ENCODE assay signal across 22 cellular contexts in genomic region chr4:181960384-181960783, GRCh38.
A peak's percentile ranks its signal among the peaks of the same experiment; 100 is the strongest.
DNase-seq lines count a peak whose midpoint lies in the region; ATAC-seq, FAIRE-seq and TF ChIP-seq lines count a peak whose summit lies in the region.
"Had no signal": no experiment of that assay in that cellular context is flagged by ENCODE, and none has a peak within 500 bp of the region (broad histone marks: within the 10 kb centered on the region; RNA-seq: fewer than 3 reads in every experiment).

No MANE protein-coding gene starts in this region.

- H3K4me3 Mint-ChIP-seq in HFFc6 (no peak overlapping the region), nephron (no peak overlapping the region)
- H3K4me3 Mint-ChIP-seq in activated naive CD4-positive, alpha-beta T cell treated with anti-CD3 and anti-CD28 coated beads, Interleukin-2, amount 10 ng/mL, durations not matched to agents 7 days and 5 days, result no peak overlapping the region
- H3K4me3 Mint-ChIP-seq: CD4-positive, alpha-beta T cell; IgD-negative memory B cell had no signal

- no peaks in the 10 kb centered on the region for H3K9me3 ChIP-seq in SJSA1 (replicated peaks)
- H3K9me3 ChIP-seq: Caco-2 had no signal

- H3K36me3 ChIP-seq in SJSA1 (no peaks in the 10 kb centered on the region), bronchial epithelial cell (ENCODE audit: control insufficient read depth, insufficient read depth, low read length) (no peaks in the 10 kb centered on the region)

- H3K27me3 ChIP-seq in SJSA1 (replicated peaks) (no peaks in the 10 kb centered on the region), bronchial epithelial cell (ENCODE audit: control insufficient read depth, insufficient read depth, low read length) (no peaks in the 10 kb centered on the region)

- no peak for TF ChIP-seq CTCF in HFFc6 (IDR thresholded peaks at IDR 0.05)
- no peak for TF ChIP-seq CTCF in bronchial epithelial cell (IDR thresholded peaks at IDR 0.05; ENCODE audit: insufficient read depth, low read length, severe bottlenecking)
- no peak for TF ChIP-seq CTCF in nephron (IDR thresholded peaks at IDR 0.05; ENCODE audit: unreplicated experiment in 3 of 3)

- H3K9me3 Mint-ChIP-seq in HFFc6, result no peaks in the 10 kb centered on the region
- no peaks in the 10 kb centered on the region for H3K9me3 Mint-ChIP-seq in nephron
- no peaks in the 10 kb centered on the region for H3K9me3 Mint-ChIP-seq in activated naive CD4-positive, alpha-beta T cell treated with anti-CD3 and anti-CD28 coated beads, Interleukin-2, amount 10 ng/mL, durations not matched to agents 7 days and 5 days

- H3K27ac Mint-ChIP-seq in HFFc6, result no peak overlapping the region; the same call in 1 of the 2 replicates
- peak overlapping the region in 2 of 3 experiments; percentile 6 to 39 for H3K27ac Mint-ChIP-seq in nephron
- H3K27ac Mint-ChIP-seq in activated naive CD4-positive, alpha-beta T cell treated with anti-CD3 and anti-CD28 coated beads, Interleukin-2, amount 10 ng/mL, durations not matched to agents 7 days and 5 days, result no peak overlapping the region
- H3K27ac Mint-ChIP-seq: CD4-positive, alpha-beta T cell; IgD-negative memory B cell had no signal

- H3K27me3 Mint-ChIP-seq in HFFc6 (ENCODE audit: insufficient read depth) (peaks cover 4% of the 10 kb centered on the region; the same call in 1 of the 2 replicates), nephron (ENCODE audit: low read depth) (no peaks in the 10 kb centered on the region)
- H3K27me3 Mint-ChIP-seq in activated naive CD4-positive, alpha-beta T cell treated with anti-CD3 and anti-CD28 coated beads, Interleukin-2, amount 10 ng/mL, durations not matched to agents 7 days and 5 days, result no peaks in the 10 kb centered on the region
- H3K27me3 Mint-ChIP-seq: CD4-positive, alpha-beta T cell had no signal

- no peak for FAIRE-seq in bronchial epithelial cell (lab: Jason Lieb, UNC)
- FAIRE-seq: A204.1, HTR-8/SVneo had no signal

- peak overlapping the region; percentile 78; the same call in 1 of the 2 replicates for H3K27ac ChIP-seq in SJSA1
- H3K27ac ChIP-seq: C4-2B had no signal

- ATAC-seq in HG03196 (IDR thresholded peaks at IDR 0.05; ENCODE audit: unreplicated experiment) (no peak), HG02885 (IDR thresholded peaks at IDR 0.05; ENCODE audit: poor library complexity, unreplicated experiment) (no peak), SK-N-SH treated with all-trans-retinoic acid at 6 μM for 48 hours (no peak)
- ATAC-seq: HCT116 had no signal

- H3K4me3 ChIP-seq in SJSA1, result no peak overlapping the region
- H3K4me3 ChIP-seq in bronchial epithelial cell (ENCODE audit: low read depth, low read length), result no peak overlapping the region

- H3K4me1 ChIP-seq in SJSA1 (replicated peaks), result peaks cover 50% of the 10 kb centered on the region
- H3K4me1 ChIP-seq: Caco-2 had no signal

- DNase-seq in HFFc6 (peak; percentile 13), SJSA1 (ENCODE audit: low read depth in 1 of 2, low spot score in 2 of 2) (no peak), bronchial epithelial cell (ENCODE audit: low read depth) (peak; percentile 8)
- no peak for DNase-seq in activated naive CD4-positive, alpha-beta T cell treated with anti-CD3 and anti-CD28 coated beads, Interleukin-2, amount 10 ng/mL, durations not matched to agents 7 days and 5 days
- DNase-seq: AML-193; Caco-2; CD4-positive, alpha-beta T cell; DMS153; DMS79; GDM1; GOT3; H7; KBM-7 had no signal

- no peaks in the 10 kb centered on the region for H3K36me3 Mint-ChIP-seq in HFFc6 (ENCODE audit: low read depth)
- H3K36me3 Mint-ChIP-seq in nephron (ENCODE audit: low read depth), result no peaks in the 10 kb centered on the region
- no peaks in the 10 kb centered on the region for H3K36me3 Mint-ChIP-seq in activated naive CD4-positive, alpha-beta T cell treated with anti-CD3 and anti-CD28 coated beads, Interleukin-2, amount 10 ng/mL, durations not matched to agents 7 days and 5 days

- CTCF ChIA-PET in activated naive CD4-positive, alpha-beta T cell treated with anti-CD3 and anti-CD28 coated beads, Interleukin-2, amount 10 ng/mL, durations not matched to agents 7 days and 5 days (lab: Charles Lee), result no interaction called here

- H3K4me1 Mint-ChIP-seq in HFFc6 (ENCODE audit: low read depth) (peaks cover 57% of the 10 kb centered on the region), nephron (peaks cover 46% of the 10 kb centered on the region)
- no peaks in the 10 kb centered on the region for H3K4me1 Mint-ChIP-seq in activated naive CD4-positive, alpha-beta T cell treated with anti-CD3 and anti-CD28 coated beads, Interleukin-2, amount 10 ng/mL, durations not matched to agents 7 days and 5 days
- H3K4me1 Mint-ChIP-seq: IgD-negative memory B cell had no signal

TF ChIP-seq in SK-N-SH treated with all-trans-retinoic acid at 6 μM for 48 hours, 23 proteins besides CTCF, POLR2A, EP300 and RAD21 (continues in another document):
- no peak for TF ChIP-seq RARB (CRISPR knock-in tag; IDR thresholded peaks at IDR 0.05)
- TF ChIP-seq ZFP3 (CRISPR knock-in tag; IDR thresholded peaks at IDR 0.05), result no peak
- no peak for TF ChIP-seq TCF4 (CRISPR knock-in tag; IDR thresholded peaks at IDR 0.05; ENCODE audit: borderline replicate concordance)
- no peak for TF ChIP-seq ARNTL (CRISPR knock-in tag; IDR thresholded peaks at IDR 0.05; ENCODE audit: borderline replicate concordance, low read depth)
- TF ChIP-seq ZNF565 (CRISPR knock-in tag; conservative IDR thresholded peaks at IDR 0.05; ENCODE audit: low read depth), result no peak
- no peak for TF ChIP-seq OSR1 (CRISPR knock-in tag; IDR thresholded peaks at IDR 0.05)
- TF ChIP-seq ZFP30 (CRISPR knock-in tag; IDR thresholded peaks at IDR 0.05), result no peak
- no peak for TF ChIP-seq CSRNP3 (CRISPR knock-in tag; IDR thresholded peaks at IDR 0.05)
- no peak for TF ChIP-seq CREB5 (CRISPR knock-in tag; IDR thresholded peaks at IDR 0.05; ENCODE audit: low read depth)
- TF ChIP-seq CSDC2 (CRISPR knock-in tag; IDR thresholded peaks at IDR 0.05), result no peak
- no peak for TF ChIP-seq ZNF70 (CRISPR knock-in tag; IDR thresholded peaks at IDR 0.05)
- no peak for TF ChIP-seq GLIS3 (CRISPR knock-in tag; IDR thresholded peaks at IDR 0.05)
- no peak for TF ChIP-seq POU6F1 (CRISPR knock-in tag; IDR thresholded peaks at IDR 0.05; ENCODE audit: borderline replicate concordance, low read depth)
- no peak for TF ChIP-seq ISL1 (CRISPR knock-in tag; IDR thresholded peaks at IDR 0.05)

Comparison
In these comparisons a context has a peak if more than half of its experiments do, and no peak if none do; other contexts are left out.
1. DNase-seq: peak in HFFc6 (single experiment) and bronchial epithelial cell (single experiment); none in SJSA1 (0 of 2) and activated naive CD4-positive, alpha-beta T cell treated with anti-CD3 and anti-CD28 coated beads, Interleukin-2, amount 10 ng/mL, durations not matched to agents 7 days and 5 days (single experiment).
2. H3K27ac Mint-ChIP-seq: peak in nephron (2 of 3); none in HFFc6 (single experiment) and activated naive CD4-positive, alpha-beta T cell treated with anti-CD3 and anti-CD28 coated beads, Interleukin-2, amount 10 ng/mL, durations not matched to agents 7 days and 5 days (single experiment).